ENCODE assay signal across 29 cellular contexts in genomic region chr3:39533226-39533625, GRCh38.
"Had no signal": no experiment of that assay in that cellular context is flagged by ENCODE, and none has a peak within 500 bp of the region (broad histone marks: within the 10 kb centered on the region; RNA-seq: fewer than 3 reads in every experiment).

No MANE protein-coding gene starts in this region.

- H3K27ac ChIP-seq: cardiac muscle cell, VCaP had no signal

- H3K9me3 ChIP-seq: ascending aorta had no signal

- ATAC-seq: activated CD8-positive, alpha-beta T cell treated with anti-CD3 and anti-CD28 coated beads for 36 hours; activated naive CD8-positive, alpha-beta T cell treated with anti-CD3 and anti-CD28 coated beads, Interleukin-2, amount 50 U/mL, for 24 hours had no signal

- H3K4me3 ChIP-seq: ascending aorta, cardiac muscle cell had no signal

- DNase-seq: activated B cell treated with CpG ODN at 0.5 μM for 24 hours; activated CD4-positive, alpha-beta memory T cell treated with anti-CD3 and anti-CD28 coated beads for 36 hours; activated CD4-positive, alpha-beta T cell treated with anti-CD3 and anti-CD28 coated beads for 4 hours; activated CD4-positive, alpha-beta T cell treated with anti-CD3 and anti-CD28 coated beads, Interleukin-2, amount 10 ng/mL, durations not matched to agents 24 days and 14 days; activated CD4-positive, alpha-beta T cell treated with anti-CD3 and anti-CD28 coated beads, Interleukin-2, amount 50 U/mL, for 1 hour; activated CD4-positive, alpha-beta T cell treated with anti-CD3 and anti-CD28 coated beads, Interleukin-2, amount 50 U/mL, for 4 hours; activated CD4-positive, CD25-positive, alpha-beta regulatory T cell treated with anti-CD3 and anti-CD28 coated beads, Interleukin-2, amount 50 U/mL, for 72 hours; activated CD8-positive, alpha-beta memory T cell treated with anti-CD3 and anti-CD28 coated beads, Interleukin-2, amount 50 U/mL, for 4 hours; activated CD8-positive, alpha-beta T cell treated with anti-CD3 and anti-CD28 coated beads for 36 hours; activated effector memory CD4-positive, alpha-beta T cell treated with Interleukin-2 at 50 U/mL for 16 hours; activated gamma-delta T cell; activated naive CD4-positive, alpha-beta T cell treated with anti-CD3 and anti-CD28 coated beads, Interleukin-2, amount 10 ng/mL, durations not matched to agents 7 days and 5 days; activated naive CD4-positive, alpha-beta T cell treated with Interleukin-2 at 50 U/mL for 16 hours; activated naive CD8-positive, alpha-beta T cell treated with anti-CD3 and anti-CD28 coated beads, Interleukin-2, amount 10 ng/mL, durations not matched to agents 7 days and 5 days; activated naive CD8-positive, alpha-beta T cell treated with anti-CD3 and anti-CD28 coated beads, Interleukin-2, amount 50 U/mL, for 24 hours; activated T-cell treated with anti-CD3 and anti-CD28 coated beads, Interleukin-2, amount 50 U/mL, for 24 hours; activated T-cell treated with anti-CD3 and anti-CD28 coated beads, Interleukin-2, amount 50 U/mL, for 48 hours; amygdala; anterior cingulate cortex; caudate nucleus; cerebellar nuclear complex; T-helper 1 cell; T-helper 2 cell; T-helper 9 cell had no signal

- H3K36me3 ChIP-seq: ascending aorta, cardiac muscle cell had no signal

- FAIRE-seq: bronchial epithelial cell, TTC549 had no signal

- H3K27me3 ChIP-seq: ascending aorta, cardiac muscle cell had no signal
